10 cellular contexts compared by ENCODE assay signal in genomic region chr14:21038416-21039058, GRCh38. TPM values are rescaled to one million over a fixed set of nuclear protein-coding genes. Genes with fewer than 3 reads are reported as not detected.
DNase-seq lines count a peak whose midpoint lies in the region; ATAC-seq and TF ChIP-seq lines count a peak whose summit lies in the region.
"Had no signal": no experiment of that assay in that cellular context is flagged by ENCODE, and none has a peak within 500 bp of the region (broad histone marks: within the 10 kb centered on the region; RNA-seq: fewer than 3 reads in every experiment).

No MANE protein-coding gene starts in this region.

- H3K36me3 ChIP-seq in GM23248 (ENCODE audit: low read depth) (no peaks in the 10 kb centered on the region), gastroesophageal sphincter (no peaks in the 10 kb centered on the region), neuronal stem cell (replicated peaks in 1 of 2; ENCODE audit: control insufficient read depth in 2 of 2, insufficient read depth in 2 of 2, low read length in 2 of 2) (no peaks in the 10 kb centered on the region), SK-N-SH (replicated peaks in 1 of 2; ENCODE audit: control insufficient read depth in 1 of 2, insufficient read depth in 2 of 2, low read length in 1 of 2) (no peaks in the 10 kb centered on the region)

- H2BK12ac ChIP-seq in neuronal stem cell (ENCODE audit: low read length) = no peak overlapping the region

- POLR2A ChIA-PET in SK-N-SH (lab: Yijun Ruan, JAX) = no interaction called here

- H3K9me2 ChIP-seq in GM23248 (ENCODE audit: insufficient read depth) = no peaks in the 10 kb centered on the region
- no peaks in the 10 kb centered on the region for H3K9me2 ChIP-seq in SK-N-SH

- 70 to 73% methylated on average over 3 of the region's 3 CpGs for WGBS in GM23248 (ENCODE audit: low coverage in 1 of 2, low lambda C conversion rate in 2 of 2, missing lambda C conversion rate in 2 of 2), 2 experiments
- 12 to 27% methylated on average over 2 to 3 of the region's 3 CpGs for WGBS in gastroesophageal sphincter (ENCODE audit: low coverage in 1 of 2), 2 donors
- no CpG with 5 or more reads among the region's 3 CpGs for WGBS in neuronal stem cell (ENCODE audit: extremely low coverage in 2 of 2, insufficient read length in 2 of 2, insufficient replicate concordance in 1 of 2), 2 donors
- WGBS in SK-N-SH (ENCODE audit: low lambda C conversion rate) = 82% methylated on average over 3 of the region's 3 CpGs

- TF ChIP-seq CTCF in gastroesophageal sphincter (IDR thresholded peaks at IDR 0.05) = peak in 1 of 4 experiments; percentile 2
- no peak for TF ChIP-seq CTCF in SK-N-SH (IDR thresholded peaks at IDR 0.05)

- H3K4me3 ChIP-seq in GM23248 (no peak overlapping the region), gastroesophageal sphincter (peak overlapping the region in 1 of 2 donors; percentile 22), neuronal stem cell (ENCODE audit: low read length in 2 of 2) (no peak overlapping the region), SK-N-SH (ENCODE audit: low read depth in 2 of 2, low read length in 1 of 2) (no peak overlapping the region)
- H3K4me3 ChIP-seq: A549 had no signal

- H2AFZ ChIP-seq in GM23248 = peak overlapping the region; percentile 79
- H2AFZ ChIP-seq in neuronal stem cell (ENCODE audit: low read length) = peak overlapping the region; percentile 74
- H2AFZ ChIP-seq in SK-N-SH (ENCODE audit: low read depth) = no peak overlapping the region

- no peak for TF ChIP-seq POLR2A in gastroesophageal sphincter (IDR thresholded peaks at IDR 0.05)

- TF ChIP-seq RAD21 in SK-N-SH (IDR thresholded peaks at IDR 0.05; ENCODE audit: low read length) = no peak

- H3K79me2 ChIP-seq in GM23248 (ENCODE audit: insufficient read depth) (no peaks in the 10 kb centered on the region), SK-N-SH (ENCODE audit: insufficient read depth) (no peaks in the 10 kb centered on the region)

- no peak overlapping the region for H4K8ac ChIP-seq in neuronal stem cell (ENCODE audit: low read depth, low read length)

- no peak overlapping the region for H3K9ac ChIP-seq in GM23248
- H3K9ac ChIP-seq in neuronal stem cell (ENCODE audit: low read depth, low read length, poor library complexity) = no peak overlapping the region
- H3K9ac ChIP-seq in SK-N-SH = no peak overlapping the region

- no peak overlapping the region for H3K23ac ChIP-seq in neuronal stem cell (ENCODE audit: low read depth, low read length, poor library complexity)

- H4K91ac ChIP-seq in neuronal stem cell (ENCODE audit: low read depth, low read length, poor library complexity) = no peak overlapping the region

- H3F3A ChIP-seq in GM23248 (ENCODE audit: insufficient read depth) = no peaks in the 10 kb centered on the region
- no peaks in the 10 kb centered on the region for H3F3A ChIP-seq in SK-N-SH (replicated peaks; ENCODE audit: insufficient read depth)

- in situ Hi-C loops in GM23248 (cut with MboI) = no loop called here

- H3K27me3 ChIP-seq in GM23248 (replicated peaks; ENCODE audit: insufficient read depth) = no peaks in the 10 kb centered on the region
- H3K27me3 ChIP-seq in gastroesophageal sphincter = no peaks in the 10 kb centered on the region
- peaks cover 0 to 57% (median 0%) of the 10 kb centered on the region in 3 experiments for H3K27me3 ChIP-seq in neuronal stem cell (ENCODE audit: control insufficient read depth in 3 of 3, insufficient read depth in 3 of 3, low read depth in 1 of 3, low read length in 3 of 3)
- peaks cover 2% of the 10 kb centered on the region; the same call in 1 of the 2 replicates for H3K27me3 ChIP-seq in SK-N-SH (ENCODE audit: insufficient read depth)

- no peak overlapping the region for H3K27ac ChIP-seq in GM23248
- H3K27ac ChIP-seq in gastroesophageal sphincter = peak overlapping the region; percentile 80 to 86 (median 84)
- H3K27ac ChIP-seq in neuronal stem cell (replicated peaks; ENCODE audit: low read length) = no peak overlapping the region
- H3K27ac ChIP-seq in SK-N-SH (ENCODE audit: low read depth in 2 of 2, low read length in 1 of 2) = no peak overlapping the region
- H3K27ac ChIP-seq: A549 had no signal

- H3K4ac ChIP-seq in neuronal stem cell (ENCODE audit: low read length) = no peak overlapping the region

- H3K18ac ChIP-seq in neuronal stem cell (ENCODE audit: low read length) = no peak overlapping the region

- no peaks in the 10 kb centered on the region for H3K9me3 ChIP-seq in GM23248 (ENCODE audit: low read depth)
- no peaks in the 10 kb centered on the region for H3K9me3 ChIP-seq in gastroesophageal sphincter
- no peaks in the 10 kb centered on the region for H3K9me3 ChIP-seq in neuronal stem cell (replicated peaks in 1 of 2; ENCODE audit: control insufficient read depth in 2 of 2, insufficient read depth in 1 of 2, low read depth in 1 of 2, low read length in 2 of 2)
- no peaks in the 10 kb centered on the region for H3K9me3 ChIP-seq in SK-N-SH
- H3K9me3 ChIP-seq: A549 had no signal

- H2AK5ac ChIP-seq in neuronal stem cell (ENCODE audit: low read depth, low read length) = no peak overlapping the region

- H3K14ac ChIP-seq in neuronal stem cell (ENCODE audit: low read length) = no peak overlapping the region

- ATAC-seq in gastroesophageal sphincter (peak; percentile 60), GM18517 (IDR thresholded peaks at IDR 0.05; ENCODE audit: unreplicated experiment) (no peak)
- ATAC-seq: A549 had no signal

- TF ChIP-seq EP300 in gastroesophageal sphincter (IDR thresholded peaks at IDR 0.05) (no peak), SK-N-SH (IDR thresholded peaks at IDR 0.05; ENCODE audit: borderline replicate concordance in 1 of 2, low read depth in 1 of 2, low read length in 1 of 2) (no peak)

- H4K20me1 ChIP-seq in GM23248 (ENCODE audit: insufficient read depth) (no peaks in the 10 kb centered on the region), SK-N-SH (ENCODE audit: insufficient read depth) (no peaks in the 10 kb centered on the region)

- CTCF ChIA-PET in SK-N-SH (lab: Yijun Ruan, JAX) = interaction anchor here (0.9 to 7.0 kb wide), 7 partner anchors 7 to 67 kb away, joined by 3 to 248 read pairs (median 14); partner anchors contain the start of genes NDRG2 and TPPP2

- H3K4me2 ChIP-seq in GM23248 (ENCODE audit: unreplicated experiment) (no peak overlapping the region), neuronal stem cell (ENCODE audit: insufficient read depth, low read length, poor library complexity, severe bottlenecking) (no peak overlapping the region), SK-N-SH (no peak overlapping the region)
- H3K4me2 ChIP-seq: A549 had no signal

- no peak overlapping the region for H2BK15ac ChIP-seq in neuronal stem cell (ENCODE audit: low read length)

- H2BK120ac ChIP-seq in neuronal stem cell (ENCODE audit: low read depth, low read length) = no peak overlapping the region

- H3K4me1 ChIP-seq in GM23248 (ENCODE audit: insufficient read depth) = peaks cover 13% of the 10 kb centered on the region
- H3K4me1 ChIP-seq in gastroesophageal sphincter = peaks cover 14 to 36% (median 17%) of the 10 kb centered on the region in 3 donors
- H3K4me1 ChIP-seq in neuronal stem cell (ENCODE audit: control insufficient read depth in 2 of 2, insufficient read depth in 1 of 2, low read depth in 1 of 2, low read length in 2 of 2) = peaks cover 1 to 2% of the 10 kb centered on the region in 2 donors
- peaks cover 10 to 13% of the 10 kb centered on the region in 2 experiments; a peak in 3 of 4 replicates for H3K4me1 ChIP-seq in SK-N-SH (ENCODE audit: control insufficient read depth in 1 of 2, insufficient read depth in 2 of 2, low read depth in 1 of 2, low read length in 1 of 2)
- H3K4me1 ChIP-seq: A549 had no signal

- no peak overlapping the region for H2BK5ac ChIP-seq in neuronal stem cell (ENCODE audit: low read length)

- no peak for DNase-seq in GM23248
- DNase-seq in neuronal stem cell (ENCODE audit: low spot score) = no peak
- no peak for DNase-seq in activated CD8-positive, alpha-beta memory T cell treated with anti-CD3 and anti-CD28 coated beads, Interleukin-2, amount 50 U/mL, for 4 hours
- DNase-seq in SK-N-SH = no peak

- no peaks in the 10 kb centered on the region for H3K79me1 ChIP-seq in neuronal stem cell (ENCODE audit: low read depth, low read length)

RNA-seq across cellular contexts. Expression of gene RNASE7, which starts 3.6 kb away (rescaled TPM):
- total RNA-seq in GM23248 (2014; rRNA removed; shearing (Covaris generic)) = not detected in 2 replicates
- polyA plus RNA-seq in GM23248 (2016; fragmentation: Nextera tagmentation; extraction: Ambion mirVana) (not detected in 2 replicates), SK-N-SH (2012; rRNA removed) (not detected in 2 replicates)
- under 1 TPM in 1 of 4 donors, not detected in 3; 0.23 TPM for total RNA-seq in gastroesophageal sphincter
- polyA plus RNA-seq in neuronal stem cell (2013, experiment 1 of 2) = not detected
- polyA plus RNA-seq in neuronal stem cell (2013, experiment 2 of 2) = not detected
- 0.03 TPM in 1 of 2 replicates, not detected in the other for polyA plus RNA-seq in SK-N-SH (2012; cell fraction: cytosol; rRNA removed)
- polyA plus RNA-seq in SK-N-SH (2012; cell fraction: nucleus; rRNA removed) = not detected in 2 replicates
- total RNA-seq: Daoy, H7 had no signal
- polyA plus RNA-seq: A549 had no signal

RNA-seq across cellular contexts. Expression of gene RNASE13, which starts 3.9 kb away (rescaled TPM):
- total RNA-seq in GM23248 (2014; rRNA removed; shearing (Covaris generic)) = not detected in 2 replicates
- polyA plus RNA-seq in GM23248 (2016; fragmentation: Nextera tagmentation; extraction: Ambion mirVana) (not detected in 2 replicates), SK-N-SH (2012; rRNA removed) (0.10 TPM in 1 of 2 replicates, not detected in the other)
- total RNA-seq in gastroesophageal sphincter = not detected
- polyA plus RNA-seq in neuronal stem cell (2013, experiment 1 of 2) = 0.01 TPM
- not detected for polyA plus RNA-seq in neuronal stem cell (2013, experiment 2 of 2)
- not detected in 2 replicates for polyA plus RNA-seq in SK-N-SH (2012; cell fraction: cytosol; rRNA removed)
- 0.12 and 0.36 TPM in 2 replicates for polyA plus RNA-seq in SK-N-SH (2012; cell fraction: nucleus; rRNA removed)
- total RNA-seq: bronchial epithelial cell, Daoy, H7 had no signal
- polyA plus RNA-seq: A549 had no signal

RNA-seq across cellular contexts. Expression of gene TPPP2, which starts 8.5 kb away (rescaled TPM):
- not detected in 2 replicates for total RNA-seq in GM23248 (2014; rRNA removed; shearing (Covaris generic))
- polyA plus RNA-seq in GM23248 (2016; fragmentation: Nextera tagmentation; extraction: Ambion mirVana) = not detected in 2 replicates
- total RNA-seq in gastroesophageal sphincter = not detected
- not detected for polyA plus RNA-seq in neuronal stem cell (2013, experiment 1 of 2)
- not detected for polyA plus RNA-seq in neuronal stem cell (2013, experiment 2 of 2)
- not detected in 2 replicates for polyA plus RNA-seq in SK-N-SH (2012; rRNA removed)
- not detected in 2 replicates for polyA plus RNA-seq in SK-N-SH (2012; cell fraction: cytosol; rRNA removed)
- not detected in 2 replicates for polyA plus RNA-seq in SK-N-SH (2012; cell fraction: nucleus; rRNA removed)
- total RNA-seq: bronchial epithelial cell, Daoy, H7 had no signal
- polyA plus RNA-seq: A549 had no signal

RNA-seq across cellular contexts. Expression of gene NDRG2, which starts 13.7 kb away (rescaled TPM):
- total RNA-seq in GM23248 (2014; rRNA removed; shearing (Covaris generic)) = 2.8 TPM in 1 of 2 replicates, not detected in the other
- polyA plus RNA-seq in GM23248 (2016; fragmentation: Nextera tagmentation; extraction: Ambion mirVana) = 0.28 and 0.85 TPM in 2 replicates
- total RNA-seq in gastroesophageal sphincter = 100 to 1,000 TPM; 155 to 259 (median 187) TPM
- 2.3 TPM for polyA plus RNA-seq in neuronal stem cell (2013, experiment 1 of 2)
- 2.3 TPM for polyA plus RNA-seq in neuronal stem cell (2013, experiment 2 of 2)
- 15.8 and 15.9 TPM in 2 replicates for polyA plus RNA-seq in SK-N-SH (2012; rRNA removed)
- polyA plus RNA-seq in SK-N-SH (2012; cell fraction: cytosol; rRNA removed) = 10.1 and 11.7 TPM in 2 replicates
- polyA plus RNA-seq in SK-N-SH (2012; cell fraction: nucleus; rRNA removed) = 29.0 and 31.1 TPM in 2 replicates

RNA-seq across cellular contexts. Expression of gene RNASE8, which starts 19.1 kb away (rescaled TPM):
- total RNA-seq in GM23248 (2014; rRNA removed; shearing (Covaris generic)) = not detected in 2 replicates
- not detected in 2 replicates for polyA plus RNA-seq in GM23248 (2016; fragmentation: Nextera tagmentation; extraction: Ambion mirVana)
- total RNA-seq in gastroesophageal sphincter = not detected
- polyA plus RNA-seq in neuronal stem cell (2013, experiment 1 of 2) = not detected
- not detected for polyA plus RNA-seq in neuronal stem cell (2013, experiment 2 of 2)
- polyA plus RNA-seq in SK-N-SH (2012; rRNA removed) = not detected in 2 replicates
- polyA plus RNA-seq in SK-N-SH (2012; cell fraction: cytosol; rRNA removed) = not detected in 2 replicates
- polyA plus RNA-seq in SK-N-SH (2012; cell fraction: nucleus; rRNA removed) = not detected in 2 replicates
- total RNA-seq: bronchial epithelial cell, Daoy, H7 had no signal
- polyA plus RNA-seq: A549 had no signal

Comparison
In these comparisons a context has a peak if more than half of its experiments do, and no peak if none do; other contexts are left out.
1. H3K27ac ChIP-seq: peak in gastroesophageal sphincter (4 of 4); none in GM23248 (single experiment), neuronal stem cell (single experiment) and SK-N-SH (0 of 2).